26 cellular contexts compared by ENCODE assay signal in the genomic region with DNA sequence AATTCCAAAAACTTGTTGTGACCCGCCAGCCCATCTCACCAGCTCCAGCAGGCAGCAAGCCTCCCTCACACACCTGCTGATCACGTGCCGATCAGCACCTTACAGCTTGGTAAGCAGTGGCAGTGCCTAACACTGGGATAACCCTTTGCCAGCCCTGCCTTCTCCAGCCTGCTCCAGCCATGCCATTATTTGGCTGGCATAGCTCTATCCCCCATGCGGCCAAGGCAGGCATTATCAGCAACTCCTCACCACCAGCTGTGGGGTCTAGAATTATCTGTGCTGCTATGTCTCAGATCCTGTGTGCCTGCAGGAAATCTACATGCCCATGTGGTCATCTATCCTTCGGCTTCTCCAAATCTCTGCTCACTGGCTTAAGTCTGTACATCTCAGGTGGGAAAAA.
"Had no signal": no experiment of that assay in that cellular context is flagged by ENCODE, and none has a peak within 500 bp of the region (broad histone marks: within the 10 kb centered on the region; RNA-seq: fewer than 3 reads in every experiment).

No MANE protein-coding gene starts in this region.

- H3K36me3 Mint-ChIP-seq: brain; mesothelial cell of epicardium; stimulated activated memory B cell treated with anti-CD40 and anti-IgM and Interleukin-4, amounts not matched to agents 10 μg/mL and 1 μg/mL and 100 μg/mL, for 72 hours had no signal

- H3K27ac ChIP-seq: dorsolateral prefrontal cortex, epithelial cell of prostate, sigmoid colon, spleen, testis, upper lobe of left lung had no signal

- ATAC-seq: activated CD8-positive, alpha-beta T cell treated with anti-CD3 and anti-CD28 coated beads, Interleukin-2, amount 10 ng/mL, durations not matched to agents 7 days and 5 days; activated naive CD8-positive, alpha-beta T cell treated with anti-CD3 and anti-CD28 coated beads, Interleukin-2, amount 50 U/mL, for 24 hours; left lobe of liver; stimulated activated memory B cell treated with anti-CD40 and anti-IgM and Interleukin-4, amounts not matched to agents 10 μg/mL and 1 μg/mL and 100 μg/mL, for 72 hours had no signal

- H3K27ac Mint-ChIP-seq: activated CD8-positive, alpha-beta T cell treated with anti-CD3 and anti-CD28 coated beads, Interleukin-2, amount 10 ng/mL, durations not matched to agents 7 days and 5 days; activated naive CD4-positive, alpha-beta T cell treated with anti-CD3 and anti-CD28 coated beads for 36 hours; activated naive CD8-positive, alpha-beta T cell treated with anti-CD3 and anti-CD28 coated beads, Interleukin-2, amount 50 U/mL, for 24 hours; activated T-cell treated with anti-CD3 and anti-CD28 coated beads, Interleukin-2, amount 50 U/mL, for 24 hours; activated T-helper 2 cell treated with anti-CD3 and anti-CD28 coated beads, Interferon-gamma antibody, Interleukin-2, Interleukin-4, amounts not matched to agents 10 μg/mL and 5 μg/mL and 100 μg/mL, durations not matched to agents 14 hours and 24 hours and 36 hours; brain; mesothelial cell of epicardium; nephron progenitor cell; stimulated activated memory B cell treated with anti-CD40 and anti-IgM and Interleukin-4, amounts not matched to agents 10 μg/mL and 1 μg/mL and 100 μg/mL, for 72 hours had no signal

- H3K36me3 ChIP-seq: sigmoid colon, spleen, upper lobe of left lung had no signal

- H3K27me3 ChIP-seq: dorsolateral prefrontal cortex, testis, upper lobe of left lung had no signal

- DNase-seq: activated CD4-positive, alpha-beta T cell treated with anti-CD3 and anti-CD28 coated beads for 48 hours; activated CD4-positive, CD25-positive, alpha-beta regulatory T cell; activated CD8-positive, alpha-beta T cell treated with anti-CD3 and anti-CD28 coated beads, Interleukin-2, amount 10 ng/mL, durations not matched to agents 7 days and 5 days; activated naive CD4-positive, alpha-beta T cell treated with anti-CD3 and anti-CD28 coated beads for 36 hours; activated naive CD8-positive, alpha-beta T cell treated with anti-CD3 and anti-CD28 coated beads, Interleukin-2, amount 50 U/mL, for 24 hours; activated T-cell treated with anti-CD3 and anti-CD28 coated beads, Interleukin-2, amount 50 U/mL, for 24 hours; anterior cingulate cortex; central memory CD4-positive, alpha-beta T cell; dorsolateral prefrontal cortex; foreskin melanocyte; glutamatergic neuron; hippocampal formation; nephron progenitor cell; occipital lobe; posterior cingulate gyrus; sigmoid colon; spleen; stimulated activated CD4-positive, alpha-beta T cell treated with anti-CD3 and anti-CD28 coated beads, Interleukin-4, amount 100 ng/mL, for 4 hours; testis; upper lobe of left lung had no signal

- H3K27me3 Mint-ChIP-seq: stimulated activated memory B cell treated with anti-CD40 and anti-IgM and Interleukin-4, amounts not matched to agents 10 μg/mL and 1 μg/mL and 100 μg/mL, for 72 hours had no signal

- H3K9me3 Mint-ChIP-seq: activated naive CD4-positive, alpha-beta T cell treated with anti-CD3 and anti-CD28 coated beads for 36 hours; activated naive CD8-positive, alpha-beta T cell treated with anti-CD3 and anti-CD28 coated beads, Interleukin-2, amount 50 U/mL, for 24 hours; activated T-cell treated with anti-CD3 and anti-CD28 coated beads, Interleukin-2, amount 50 U/mL, for 24 hours; activated T-helper 2 cell treated with anti-CD3 and anti-CD28 coated beads, Interferon-gamma antibody, Interleukin-2, Interleukin-4, amounts not matched to agents 10 μg/mL and 5 μg/mL and 100 μg/mL, durations not matched to agents 14 hours and 24 hours and 36 hours; mesothelial cell of epicardium; nephron progenitor cell; stimulated activated memory B cell treated with anti-CD40 and anti-IgM and Interleukin-4, amounts not matched to agents 10 μg/mL and 1 μg/mL and 100 μg/mL, for 72 hours had no signal

- H3K4me3 ChIP-seq: dorsolateral prefrontal cortex, sigmoid colon, spleen, testis, upper lobe of left lung had no signal

- H3K4me1 Mint-ChIP-seq: activated naive CD8-positive, alpha-beta T cell treated with anti-CD3 and anti-CD28 coated beads, Interleukin-2, amount 50 U/mL, for 24 hours; mesothelial cell of epicardium; stimulated activated memory B cell treated with anti-CD40 and anti-IgM and Interleukin-4, amounts not matched to agents 10 μg/mL and 1 μg/mL and 100 μg/mL, for 72 hours had no signal

- H3K9me3 ChIP-seq: sigmoid colon, spleen, testis, upper lobe of left lung had no signal

- H3K4me3 Mint-ChIP-seq: activated CD8-positive, alpha-beta T cell treated with anti-CD3 and anti-CD28 coated beads, Interleukin-2, amount 10 ng/mL, durations not matched to agents 7 days and 5 days; activated naive CD4-positive, alpha-beta T cell treated with anti-CD3 and anti-CD28 coated beads for 36 hours; activated naive CD8-positive, alpha-beta T cell treated with anti-CD3 and anti-CD28 coated beads, Interleukin-2, amount 50 U/mL, for 24 hours; activated T-cell treated with anti-CD3 and anti-CD28 coated beads, Interleukin-2, amount 50 U/mL, for 24 hours; brain; mesothelial cell of epicardium; nephron progenitor cell; stimulated activated memory B cell treated with anti-CD40 and anti-IgM and Interleukin-4, amounts not matched to agents 10 μg/mL and 1 μg/mL and 100 μg/mL, for 72 hours had no signal

- H3K4me1 ChIP-seq: sigmoid colon, spleen, testis, upper lobe of left lung had no signal
